In the genomic region with DNA sequence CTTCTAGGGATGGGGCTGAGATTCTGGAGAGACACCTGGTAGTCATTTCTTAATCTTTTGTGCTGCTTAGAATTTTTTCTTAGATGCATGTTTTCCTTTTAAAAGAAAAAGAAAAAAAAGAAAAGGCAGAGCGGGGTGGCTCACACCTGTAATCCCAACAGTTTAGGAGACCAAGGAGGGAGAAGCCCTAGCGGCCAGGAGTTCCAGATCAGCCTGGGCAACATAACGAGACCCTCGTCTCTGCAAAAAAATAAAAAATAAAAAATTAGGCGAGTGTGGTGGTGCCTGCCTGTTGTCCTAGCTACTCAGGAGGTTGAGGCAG, we compare ENCODE assay signal across 17 cellular contexts. TPM values are rescaled to one million over a fixed set of nuclear protein-coding genes. Genes with fewer than 3 reads are reported as not detected.
"Had no signal": no experiment of that assay in that cellular context is flagged by ENCODE, and none has a peak within 500 bp of the region (broad histone marks: within the 10 kb centered on the region; RNA-seq: fewer than 3 reads in every experiment).

No MANE protein-coding gene starts in this region.

- DNase-seq: activated CD4-positive, alpha-beta memory T cell treated with anti-CD3 and anti-CD28 coated beads, Interleukin-2, amount 10 ng/mL, durations not matched to agents 7 days and 5 days; activated CD4-positive, CD25-positive, alpha-beta regulatory T cell treated with anti-CD3 and anti-CD28 coated beads, Interleukin-2, amount 50 U/mL, for 72 hours; activated naive CD4-positive, alpha-beta T cell treated with anti-CD3 and anti-CD28 coated beads, Interleukin-2, amount 10 ng/mL, durations not matched to agents 7 days and 5 days; body of pancreas; cerebellar nuclear complex; hypothalamus; occipital lobe; psoas muscle; spleen; stimulated activated CD4-positive, alpha-beta T cell treated with anti-CD3 and anti-CD28 coated beads, Interleukin-1b, Interleukin-23, amount 100 ng/mL, for 48 hours; stimulated activated naive CD4-positive, alpha-beta T cell; SW 1271 had no signal

- H3K27ac ChIP-seq: body of pancreas, psoas muscle, spleen had no signal

- H3K27ac Mint-ChIP-seq: activated T-helper 17 cell treated with anti-CD3 and anti-CD28 coated beads, Interleukin-2, amount 50 U/mL, for 72 hours; dendritic cell treated with granulocyte-macrophage colony-stimulating factor and Interleukin-4, amounts not matched to agents 40 ng/mL and 50 ng/mL, for 4 days; endodermal cell had no signal

- ATAC-seq: activated T-helper 17 cell treated with anti-CD3 and anti-CD28 coated beads, Interleukin-2, amount 50 U/mL, for 72 hours; body of pancreas had no signal

- H3K36me3 ChIP-seq: spleen had no signal

- H3K9me3 ChIP-seq: body of pancreas, psoas muscle, spleen had no signal

- H3K4me3 ChIP-seq: body of pancreas had no signal

- H3K9me3 Mint-ChIP-seq: activated CD4-positive, alpha-beta memory T cell treated with anti-CD3 and anti-CD28 coated beads, Interleukin-2, amount 10 ng/mL, durations not matched to agents 7 days and 5 days; activated naive CD4-positive, alpha-beta T cell treated with anti-CD3 and anti-CD28 coated beads, Interleukin-2, amount 10 ng/mL, durations not matched to agents 7 days and 5 days; activated T-helper 17 cell treated with anti-CD3 and anti-CD28 coated beads, Interleukin-2, amount 50 U/mL, for 72 hours; dendritic cell treated with granulocyte-macrophage colony-stimulating factor and Interleukin-4, amounts not matched to agents 40 ng/mL and 50 ng/mL, for 4 days; endodermal cell; T-helper 2 cell treated with Interferon-gamma antibody and Interleukin-4, amounts not matched to agents 5 μg/mL and 100 μg/mL, for 36 hours had no signal

RNA-seq across cellular contexts. Expression of a gene that starts 10.7 kb away (rescaled TPM):
- total RNA-seq: activated CD4-positive, alpha-beta memory T cell treated with anti-CD3 and anti-CD28 coated beads, Interleukin-2, amount 10 ng/mL, durations not matched to agents 7 days and 5 days; activated T-helper 17 cell treated with anti-CD3 and anti-CD28 coated beads, Interleukin-2, amount 50 U/mL, for 72 hours; spleen had no signal

RNA-seq across cellular contexts. Expression of a gene that starts 46.0 kb away (rescaled TPM):
- total RNA-seq: activated CD4-positive, alpha-beta memory T cell treated with anti-CD3 and anti-CD28 coated beads, Interleukin-2, amount 10 ng/mL, durations not matched to agents 7 days and 5 days; activated T-helper 17 cell treated with anti-CD3 and anti-CD28 coated beads, Interleukin-2, amount 50 U/mL, for 72 hours; endodermal cell; glomerular endothelial cell; occipital lobe; spleen had no signal

RNA-seq across cellular contexts. Expression of a gene that starts 54.1 kb away (rescaled TPM):
- total RNA-seq: activated CD4-positive, alpha-beta memory T cell treated with anti-CD3 and anti-CD28 coated beads, Interleukin-2, amount 10 ng/mL, durations not matched to agents 7 days and 5 days; activated T-helper 17 cell treated with anti-CD3 and anti-CD28 coated beads, Interleukin-2, amount 50 U/mL, for 72 hours; body of pancreas; endodermal cell; glomerular endothelial cell; occipital lobe had no signal
